8 cellular contexts compared by ENCODE assay signal in the genomic region with DNA sequence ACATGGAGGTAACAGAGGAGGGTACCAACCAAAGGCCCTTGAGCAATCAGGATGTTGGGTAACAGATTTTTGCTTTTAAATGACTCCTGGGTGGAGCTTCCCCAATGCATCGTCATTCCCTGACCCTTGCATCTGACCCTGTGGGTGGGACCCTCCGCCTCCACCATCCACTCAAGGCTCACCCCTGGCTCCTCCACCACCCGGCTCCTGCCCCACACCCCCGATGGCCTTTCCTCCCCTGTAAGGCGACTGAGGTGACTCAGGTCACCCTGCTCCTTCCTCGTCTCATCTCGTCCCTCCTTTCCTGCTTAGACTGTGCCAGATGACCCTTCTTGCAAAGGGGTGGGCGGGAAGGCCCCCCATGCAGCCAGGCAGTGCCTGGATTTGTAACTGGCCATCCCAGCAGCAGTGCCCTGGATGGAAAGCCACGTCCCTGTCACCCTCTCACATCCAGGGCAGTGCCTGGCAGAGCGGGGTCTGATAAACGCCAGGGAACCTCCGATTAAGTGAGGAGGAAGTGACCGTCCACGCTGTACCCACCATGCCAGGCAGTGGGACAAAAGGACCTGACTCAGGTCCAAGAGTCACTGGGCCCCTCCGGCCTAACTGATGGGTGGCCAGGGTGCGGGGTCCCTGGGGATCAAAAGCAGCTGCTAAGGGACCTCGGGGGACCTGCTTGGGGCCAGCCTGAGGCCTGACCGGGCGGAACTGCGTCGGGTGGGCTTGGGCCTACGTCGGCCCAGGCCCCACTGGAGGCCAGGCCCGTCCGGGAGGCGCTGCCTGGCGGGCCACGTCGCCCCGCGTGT. TPM values are rescaled to one million over a fixed set of nuclear protein-coding genes. Genes with fewer than 3 reads are reported as not detected.
DNase-seq lines count a peak whose midpoint lies in the region; ATAC-seq and TF ChIP-seq lines count a peak whose summit lies in the region.

No MANE protein-coding gene starts in this region.

- TF ChIP-seq POLR2A in Peyer's patch (IDR thresholded peaks at IDR 0.05): no peak

- peak overlapping the region; percentile 74 for H3K27ac Mint-ChIP-seq in endodermal cell
- peak overlapping the region in 2 of 3 experiments; percentile 38 to 57 for H3K27ac Mint-ChIP-seq in nephron

- peaks cover 12% of the 10 kb centered on the region for H3K4me1 Mint-ChIP-seq in endodermal cell
- peaks cover 31% of the 10 kb centered on the region for H3K4me1 Mint-ChIP-seq in nephron

- peak overlapping the region; percentile 60 to 91 (median 82) for H3K27ac ChIP-seq in Peyer's patch
- no peak overlapping the region for H3K27ac ChIP-seq in endodermal cell (ENCODE audit: low read depth, low read length)

- peak overlapping the region in 2 of 4 donors; percentile 24 to 81 for H3K4me3 ChIP-seq in Peyer's patch
- H3K4me3 ChIP-seq in endodermal cell (ENCODE audit: low read length): no peak overlapping the region

- H3K9ac ChIP-seq in endodermal cell (ENCODE audit: extremely low read depth, low read length, poor library complexity, severe bottlenecking): no peak overlapping the region

- H3K36me3 ChIP-seq in Peyer's patch (peaks cover 0 to 19% (median 0%) of the 10 kb centered on the region in 3 donors), endodermal cell (ENCODE audit: control insufficient read depth, insufficient read depth, low read length) (peaks cover 8% of the 10 kb centered on the region)

- ATAC-seq in GM18502 (IDR thresholded peaks at IDR 0.05; ENCODE audit: poor library complexity, unreplicated experiment) (peak; percentile 15), HG02678 (IDR thresholded peaks at IDR 0.05; ENCODE audit: unreplicated experiment) (no peak), GM21528 (IDR thresholded peaks at IDR 0.05; ENCODE audit: low FRiP score, unreplicated experiment) (no peak), GM19452 (IDR thresholded peaks at IDR 0.05; ENCODE audit: unreplicated experiment) (no peak)

- H3K36me3 Mint-ChIP-seq in endodermal cell (ENCODE audit: low read depth) (peaks cover 16% of the 10 kb centered on the region), nephron (ENCODE audit: low read depth) (peaks cover 3% of the 10 kb centered on the region)

- DNase-seq in Peyer's patch (peak in 2 of 3 donors; percentile 51 to 67), endodermal cell (peak; percentile 71), NK-92 (lab: John Stamatoyannopoulos, UW; ENCODE audit: unreplicated experiment) (no peak)

- no peaks in the 10 kb centered on the region for H3K9me3 Mint-ChIP-seq in endodermal cell
- H3K9me3 Mint-ChIP-seq in nephron: no peaks in the 10 kb centered on the region

- no peaks in the 10 kb centered on the region for H3K27me3 ChIP-seq in Peyer's patch
- no peaks in the 10 kb centered on the region for H3K27me3 ChIP-seq in endodermal cell (ENCODE audit: control insufficient read depth, insufficient read depth, low read length, poor library complexity, severe bottlenecking)

- no peak for TF ChIP-seq CTCF in Peyer's patch (IDR thresholded peaks at IDR 0.05)
- no peak for TF ChIP-seq CTCF in endodermal cell (conservative IDR thresholded peaks at IDR 0.05)
- TF ChIP-seq CTCF in nephron (IDR thresholded peaks at IDR 0.05; ENCODE audit: unreplicated experiment in 3 of 3): no peak

- 80 to 96% methylated on average over 15 to 31 of the region's 31 CpGs for WGBS in endodermal cell (ENCODE audit: insufficient coverage in 1 of 2, insufficient read length in 1 of 2), 2 experiments

- H3K27me3 Mint-ChIP-seq in endodermal cell (ENCODE audit: insufficient read depth) (no peaks in the 10 kb centered on the region), nephron (ENCODE audit: low read depth) (no peaks in the 10 kb centered on the region)

- H3K4me3 Mint-ChIP-seq in endodermal cell (peak overlapping the region; percentile 22), nephron (peak overlapping the region in 2 of 3 experiments; percentile 42 to 56)

- H3K9me3 ChIP-seq in Peyer's patch (no peaks in the 10 kb centered on the region), endodermal cell (ENCODE audit: control insufficient read depth, low read length) (no peaks in the 10 kb centered on the region)

- H3K4me1 ChIP-seq in Peyer's patch: peaks cover 3 to 12% (median 5%) of the 10 kb centered on the region in 4 donors
- no peaks in the 10 kb centered on the region for H3K4me1 ChIP-seq in endodermal cell (ENCODE audit: control insufficient read depth, insufficient read depth, low read length)

RNA-seq across cellular contexts. Expression of a gene that starts 0.6 kb away (rescaled TPM):
- total RNA-seq in Peyer's patch: 10 to 100 TPM; 36.3 to 80.4 (median 63.0) TPM
- 10 to 100 TPM; 52.9 to 72.8 TPM for total RNA-seq in endodermal cell
- polyA plus RNA-seq in endodermal cell (2013, experiment 1 of 2): 24.1 TPM
- polyA plus RNA-seq in endodermal cell (2013, experiment 2 of 2): 22.4 TPM

RNA-seq across cellular contexts. Expression of a gene that starts 40.9 kb away (rescaled TPM):
- total RNA-seq in Peyer's patch: 100 to 1,000 TPM in 1 of 4 donors, 10 to 100 TPM in 3; 58.0 to 262 (median 84.0) TPM
- 100 to 1,000 TPM in 1 of 2 donors, 10 to 100 TPM in 1; 91.6 to 114 TPM for total RNA-seq in endodermal cell
- 60.9 TPM for polyA plus RNA-seq in endodermal cell (2013, experiment 1 of 2)
- polyA plus RNA-seq in endodermal cell (2013, experiment 2 of 2): 62.3 TPM
